Comparison of ENCODE assay signal across 7 cellular contexts in the genomic region with DNA sequence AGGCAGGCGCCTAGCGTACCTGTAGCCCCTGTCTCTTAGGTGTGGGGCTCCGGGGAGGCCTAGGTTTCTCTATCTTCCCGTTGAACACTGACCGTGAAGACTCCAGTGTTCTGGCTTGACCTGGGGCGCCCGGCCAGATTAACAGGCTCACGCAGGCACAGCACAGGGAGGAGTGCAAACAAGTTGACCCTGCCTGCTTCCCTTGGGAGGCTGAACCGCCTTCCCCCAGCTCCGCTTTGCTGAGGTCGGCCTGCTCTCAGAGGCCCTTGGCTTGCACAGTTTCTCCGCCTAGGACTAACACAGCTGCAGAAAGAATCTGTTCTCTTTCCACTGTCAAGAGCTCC. TPM values are rescaled to one million over a fixed set of nuclear protein-coding genes. Genes with fewer than 3 reads are reported as not detected.
DNase-seq lines count a peak whose midpoint lies in the region; ATAC-seq, FAIRE-seq and TF ChIP-seq lines count a peak whose summit lies in the region.

No MANE protein-coding gene starts in this region.

- TF ChIP-seq CTCF in pancreas (IDR thresholded peaks at IDR 0.05) = no peak

- no peaks in the 10 kb centered on the region for H3K27me3 ChIP-seq in pancreas

- H3K4me3 Mint-ChIP-seq in activated naive CD8-positive, alpha-beta T cell = peak overlapping the region; percentile 90

- no peaks in the 10 kb centered on the region for H3K36me3 ChIP-seq in pancreas

- no peak overlapping the region for H3K27ac Mint-ChIP-seq in activated naive CD8-positive, alpha-beta T cell

- H3K36me3 Mint-ChIP-seq in activated naive CD8-positive, alpha-beta T cell = peaks cover 9% of the 10 kb centered on the region

- no peaks in the 10 kb centered on the region for H3K9me3 ChIP-seq in pancreas

- H3K27me3 Mint-ChIP-seq in activated naive CD8-positive, alpha-beta T cell = no peaks in the 10 kb centered on the region

- DNase-seq in cardiac septum (ENCODE audit: low spot score) (peak; percentile 82), pancreas (peak; percentile 59 to 86 (median 66)), HK-2 (ENCODE audit: unreplicated experiment) (no peak)

- peak overlapping the region; percentile 61 to 73 (median 71) for H3K27ac ChIP-seq in pancreas

- ATAC-seq in GM19035 (IDR thresholded peaks at IDR 0.05; ENCODE audit: unreplicated experiment) (peak; percentile 7), HG03439 (IDR thresholded peaks at IDR 0.05; ENCODE audit: unreplicated experiment) (peak; percentile 2), pancreas (peak; percentile 60 to 72 (median 68)), GM21825 (IDR thresholded peaks at IDR 0.05; ENCODE audit: unreplicated experiment) (no peak)

- H3K9me3 Mint-ChIP-seq in activated naive CD8-positive, alpha-beta T cell (ENCODE audit: low read depth) = no peaks in the 10 kb centered on the region

- no peak for FAIRE-seq in pancreas (lab: Jason Lieb, UNC)

- intact Hi-C loops in cardiac septum (cut with DNase I) (loop anchor here (1.0 to 2.0 kb wide), 2 partner anchors 35 to 42 kb away; a partner anchor contains a TSS), pancreas (cut with DNase I) (no loop called here)

- 0 to 1% methylated on average over 12 of the region's 12 CpGs for WGBS in pancreas, 2 donors

- peak overlapping the region; percentile 74 to 87 (median 82) for H3K4me3 ChIP-seq in pancreas

- peaks cover 0 to 7% (median 0%) of the 10 kb centered on the region in 3 donors for H3K4me1 ChIP-seq in pancreas

- peaks cover 38% of the 10 kb centered on the region for H3K4me1 Mint-ChIP-seq in activated naive CD8-positive, alpha-beta T cell (ENCODE audit: low read depth)

RNA-seq across cellular contexts. Expression of a gene that starts 0.6 kb away (rescaled TPM):
- 43.0 TPM for total RNA-seq in cardiac septum
- total RNA-seq in pancreas = 10 to 100 TPM; 21.1 to 38.6 (median 28.4) TPM
- polyA plus RNA-seq in pancreas = 10 to 100 TPM in 1 of 2 donors, 1 to 10 TPM in 1; 2.9 to 11.9 TPM

RNA-seq across cellular contexts. Expression of a gene that starts 10.1 kb away (rescaled TPM):
- total RNA-seq in cardiac septum (49.4 TPM), pancreas (10 to 100 TPM; 24.0 to 81.6 (median 38.6) TPM)
- polyA plus RNA-seq in pancreas = 10 to 100 TPM; 47.3 to 87.2 TPM

RNA-seq across cellular contexts. Expression of a gene that starts 35.0 kb away (rescaled TPM):
- total RNA-seq in cardiac septum (109 TPM), pancreas (10 to 100 TPM; 22.5 to 39.7 (median 35.9) TPM)
- polyA plus RNA-seq in pancreas = 10 to 100 TPM; 65.0 to 83.8 TPM

RNA-seq across cellular contexts. Expression of a gene that starts 43.4 kb away (rescaled TPM):
- 21.3 TPM for total RNA-seq in cardiac septum
- 10 to 100 TPM; 23.7 to 35.5 (median 29.4) TPM for total RNA-seq in pancreas
- 10 to 100 TPM; 49.1 to 51.0 TPM for polyA plus RNA-seq in pancreas
